Comparison of ENCODE assay signal across 24 cellular contexts in genomic region chr1:66292944-66293343, GRCh38.
DNase-seq lines count a peak whose midpoint lies in the region; ATAC-seq, FAIRE-seq and TF ChIP-seq lines count a peak whose summit lies in the region.
"Had no signal": no experiment of that assay in that cellular context is flagged by ENCODE, and none has a peak within 500 bp of the region (broad histone marks: within the 10 kb centered on the region; RNA-seq: fewer than 3 reads in every experiment).

No MANE protein-coding gene starts in this region.

- peaks cover 0 to 14% (median 8%) of the 10 kb centered on the region in 3 donors for H3K4me1 ChIP-seq in pancreas
- H3K4me1 ChIP-seq in tibial nerve, result peaks cover 0 to 25% (median 9%) of the 10 kb centered on the region in 4 donors
- H3K4me1 ChIP-seq: BE2C had no signal

- no peak overlapping the region for H3K4me3 Mint-ChIP-seq in immature natural killer cell
- H3K4me3 Mint-ChIP-seq: activated CD4-positive, alpha-beta T cell treated with anti-CD3 and anti-CD28 coated beads, Interleukin-2, amount 10 ng/mL, durations not matched to agents 7 days and 5 days; IgD-negative memory B cell; natural killer cell treated with Interleukin-12 subunit alpha and Interleukin-12 subunit beta and Interleukin-15 and Interleukin-18, amount 100 ng/mL, for 72 hours; T-cell had no signal

- H3K9me3 ChIP-seq in pancreas, result no peaks in the 10 kb centered on the region
- H3K9me3 ChIP-seq in tibial nerve, result no peaks in the 10 kb centered on the region
- H3K9me3 ChIP-seq: BE2C, MG63, vagina had no signal

- no peaks in the 10 kb centered on the region for H3K27me3 ChIP-seq in pancreas
- no peaks in the 10 kb centered on the region for H3K27me3 ChIP-seq in tibial nerve
- H3K27me3 ChIP-seq: BE2C, hepatocyte, MG63, vagina had no signal

- H3K9me3 Mint-ChIP-seq in immature natural killer cell, result peaks cover 0 to under 1% (median 0%) of the 10 kb centered on the region in 6 donors
- H3K9me3 Mint-ChIP-seq: IgD-negative memory B cell, T-cell had no signal

- peaks cover 0 to 12% (median 9%) of the 10 kb centered on the region in 3 donors for H3K27me3 Mint-ChIP-seq in immature natural killer cell (ENCODE audit: low read depth in 3 of 3)
- H3K27me3 Mint-ChIP-seq: activated CD4-positive, alpha-beta T cell treated with anti-CD3 and anti-CD28 coated beads, Interleukin-2, amount 10 ng/mL, durations not matched to agents 7 days and 5 days; IgD-negative memory B cell; T-cell had no signal

- H3K36me3 ChIP-seq in pancreas, result no peaks in the 10 kb centered on the region
- H3K36me3 ChIP-seq in tibial nerve, result no peaks in the 10 kb centered on the region
- H3K36me3 ChIP-seq: BE2C, MG63, vagina had no signal

- peak; percentile 24 for ATAC-seq in Right ventricle myocardium superior (ENCODE audit: poor library complexity)
- ATAC-seq in left ventricle myocardium superior, result no peak
- peak in 3 of 4 donors; percentile 21 to 79 (median 75) for ATAC-seq in pancreas
- ATAC-seq in GM18868 (IDR thresholded peaks at IDR 0.05; ENCODE audit: unreplicated experiment), result no peak
- ATAC-seq: natural killer cell treated with Interleukin-12 subunit alpha and Interleukin-12 subunit beta and Interleukin-15 and Interleukin-18, amount 100 ng/mL, for 72 hours; T-cell had no signal

- no peaks in the 10 kb centered on the region for H3K36me3 Mint-ChIP-seq in immature natural killer cell
- H3K36me3 Mint-ChIP-seq: IgD-negative memory B cell, T-cell had no signal

- H3K27ac ChIP-seq in pancreas (no peak overlapping the region), tibial nerve (peak overlapping the region in 2 of 4 donors; percentile 70 to 72)
- H3K27ac ChIP-seq: hepatocyte, HL-60, vagina had no signal

- 28 to 40% methylated on average over 3 of the region's 3 CpGs for WGBS in pancreas, 2 donors
- WGBS in tibial nerve, 2 donors, result 31 to 39% methylated on average over 3 of the region's 3 CpGs

- peaks cover 3 to 7% of the 10 kb centered on the region in 2 donors for H3K4me1 Mint-ChIP-seq in immature natural killer cell

- intact Hi-C loops in Right ventricle myocardium superior (cut with DNase I) (no loop called here), left ventricle myocardium superior (cut with micrococcal nuclease) (no loop called here), pancreas (cut with DNase I) (no loop called here)

- FAIRE-seq in pancreas (lab: Jason Lieb, UNC), result no peak
- FAIRE-seq: endometrium had no signal

- DNase-seq in Right ventricle myocardium superior, result no peak
- no peak for DNase-seq in left ventricle myocardium superior
- peak; percentile 49 to 55 for DNase-seq in hippocampal formation (lab: John Stamatoyannopoulos, UW)
- peak in 2 of 6 donors; percentile 20 to 29 for DNase-seq in pancreas
- DNase-seq in tibial nerve (ENCODE audit: low spot score in 2 of 2), result peak; percentile 51 to 57
- DNase-seq in NCI-H2107 treated with DMSO at 0.1 percent for 48 hours (lab: John Stamatoyannopoulos, UW; ENCODE audit: unreplicated experiment), result no peak
- no peak for DNase-seq in immature natural killer cell
- DNase-seq: 8988T; activated CD4-positive, alpha-beta T cell treated with anti-CD3 and anti-CD28 coated beads, Interleukin-2, amount 10 ng/mL, durations not matched to agents 7 days and 5 days; BE2C; Calu3; cortex of kidney; kidney glomerular epithelial cell; MG63; NCI-H1694; NCI-H748 treated with DMSO at 0.1 percent for 48 hours; T-cell had no signal

- H3K27ac Mint-ChIP-seq in immature natural killer cell, result no peak overlapping the region
- H3K27ac Mint-ChIP-seq: activated CD4-positive, alpha-beta T cell treated with anti-CD3 and anti-CD28 coated beads, Interleukin-2, amount 10 ng/mL, durations not matched to agents 7 days and 5 days; IgD-negative memory B cell; natural killer cell treated with Interleukin-12 subunit alpha and Interleukin-12 subunit beta and Interleukin-15 and Interleukin-18, amount 100 ng/mL, for 72 hours; T-cell had no signal

- peak in 1 of 2 donors; percentile 86 for TF ChIP-seq EP300 in tibial nerve (IDR thresholded peaks at IDR 0.05)

- TF ChIP-seq CTCF in pancreas (IDR thresholded peaks at IDR 0.05) (no peak), tibial nerve (IDR thresholded peaks at IDR 0.05) (no peak)

- no peak for TF ChIP-seq POLR2A in tibial nerve (IDR thresholded peaks at IDR 0.05)

- no peak overlapping the region for H3K4me3 ChIP-seq in pancreas
- no peak overlapping the region for H3K4me3 ChIP-seq in tibial nerve
- H3K4me3 ChIP-seq: hepatocyte, MG63, vagina had no signal

Comparison
In these comparisons a context has a peak if more than half of its experiments do, and no peak if none do; other contexts are left out.
1. ATAC-seq: peak in Right ventricle myocardium superior (single experiment) and pancreas (3 of 4); none in left ventricle myocardium superior (single experiment) and GM18868 (single experiment).
2. DNase-seq: peak in hippocampal formation (2 of 2) and tibial nerve (2 of 2); none in Right ventricle myocardium superior (single experiment), left ventricle myocardium superior (single experiment), NCI-H2107 treated with DMSO at 0.1 percent for 48 hours (single experiment) and immature natural killer cell (0 of 3).